ENCODE assay signal across 8 cellular contexts in genomic region chr14:75831455-75831854, GRCh38.
DNase-seq lines count a peak whose midpoint lies in the region; ATAC-seq and TF ChIP-seq lines count a peak whose summit lies in the region.

No MANE protein-coding gene starts in this region.

- H3K27me3 Mint-ChIP-seq in activated CD8-positive, alpha-beta memory T cell treated with anti-CD3 and anti-CD28 coated beads, Interleukin-2, amount 10 ng/mL, durations not matched to agents 7 days and 5 days = no peaks in the 10 kb centered on the region

- TF ChIP-seq CTCF in VCaP (conservative IDR thresholded peaks at IDR 0.05) = no peak

- no peaks in the 10 kb centered on the region for H3K9me3 ChIP-seq in duodenal mucosa (ENCODE audit: control insufficient read depth in 1 of 2, low read length in 2 of 2)

- CTCF ChIA-PET in activated CD8-positive, alpha-beta memory T cell treated with anti-CD3 and anti-CD28 coated beads, Interleukin-2, amount 10 ng/mL, durations not matched to agents 7 days and 5 days (lab: Charles Lee) = interaction anchor here (0.8 kb wide), 1 partner anchor 151 kb away, joined by 4 read pairs; no protein-coding TSS in a partner anchor

- ATAC-seq in activated CD8-positive, alpha-beta memory T cell treated with anti-CD3 and anti-CD28 coated beads, Interleukin-2, amount 10 ng/mL, durations not matched to agents 7 days and 5 days = peak; percentile 58
- ATAC-seq in GM19455 (IDR thresholded peaks at IDR 0.05; ENCODE audit: unreplicated experiment) = no peak

- peaks cover 20 to 24% of the 10 kb centered on the region in 2 donors for H3K4me1 ChIP-seq in duodenal mucosa (ENCODE audit: control insufficient read depth in 1 of 2, insufficient read depth in 2 of 2, low read length in 2 of 2)
- peaks cover 7% of the 10 kb centered on the region for H3K4me1 ChIP-seq in rectal smooth muscle tissue (ENCODE audit: control insufficient read depth, insufficient read depth, low read length)

- peak overlapping the region; percentile 38 for H3K27ac Mint-ChIP-seq in activated CD8-positive, alpha-beta memory T cell treated with anti-CD3 and anti-CD28 coated beads, Interleukin-2, amount 10 ng/mL, durations not matched to agents 7 days and 5 days

- H3K4me1 Mint-ChIP-seq in activated CD8-positive, alpha-beta memory T cell treated with anti-CD3 and anti-CD28 coated beads, Interleukin-2, amount 10 ng/mL, durations not matched to agents 7 days and 5 days = peaks cover 6% of the 10 kb centered on the region

- H3K9me3 Mint-ChIP-seq in activated CD8-positive, alpha-beta memory T cell treated with anti-CD3 and anti-CD28 coated beads, Interleukin-2, amount 10 ng/mL, durations not matched to agents 7 days and 5 days (ENCODE audit: low read depth) = no peaks in the 10 kb centered on the region

- H3K27me3 ChIP-seq in duodenal mucosa (ENCODE audit: control insufficient read depth in 1 of 2, insufficient read depth in 2 of 2, low read length in 2 of 2) = no peaks in the 10 kb centered on the region
- no peaks in the 10 kb centered on the region for H3K27me3 ChIP-seq in rectal smooth muscle tissue (ENCODE audit: control insufficient read depth, insufficient read depth, low read length)

- H3K9ac ChIP-seq in duodenal mucosa (ENCODE audit: low read depth in 1 of 2, low read length in 2 of 2) (peak overlapping the region in 1 of 2 donors; percentile 25), rectal smooth muscle tissue (ENCODE audit: low read length) (no peak overlapping the region)

- H3K36me3 ChIP-seq in duodenal mucosa (ENCODE audit: control insufficient read depth in 1 of 2, insufficient read depth in 2 of 2, low read length in 2 of 2) (no peaks in the 10 kb centered on the region), rectal smooth muscle tissue (ENCODE audit: control insufficient read depth, insufficient read depth, low read length) (peaks cover 2% of the 10 kb centered on the region)

- no peak overlapping the region for H3K4me3 Mint-ChIP-seq in activated CD8-positive, alpha-beta memory T cell treated with anti-CD3 and anti-CD28 coated beads, Interleukin-2, amount 10 ng/mL, durations not matched to agents 7 days and 5 days

- H3K36me3 Mint-ChIP-seq in activated CD8-positive, alpha-beta memory T cell treated with anti-CD3 and anti-CD28 coated beads, Interleukin-2, amount 10 ng/mL, durations not matched to agents 7 days and 5 days = peaks cover 11% of the 10 kb centered on the region

- peak overlapping the region; percentile 92 for H3K27ac ChIP-seq in VCaP
- H3K27ac ChIP-seq in duodenal mucosa (ENCODE audit: low read depth, low read length) = no peak overlapping the region
- H3K27ac ChIP-seq in rectal smooth muscle tissue (ENCODE audit: low read depth, low read length) = peak overlapping the region; percentile 0

- DNase-seq in activated CD8-positive, alpha-beta memory T cell treated with anti-CD3 and anti-CD28 coated beads, Interleukin-2, amount 10 ng/mL, durations not matched to agents 7 days and 5 days = peak; percentile 58
- no peak for DNase-seq in activated CD8-positive, alpha-beta memory T cell treated with anti-CD3 and anti-CD28 coated beads for 24 hours
- no peak for DNase-seq in NCI-H1694 treated with DMSO at 0.1 percent for 48 hours (lab: John Stamatoyannopoulos, UW)
- DNase-seq in SK-N-DZ (ENCODE audit: low spot score) = no peak

- H3K4me3 ChIP-seq in duodenal mucosa (ENCODE audit: low read depth in 1 of 2, low read length in 2 of 2) = peak overlapping the region; percentile 37 to 44
- H3K4me3 ChIP-seq in rectal smooth muscle tissue (ENCODE audit: low read length) = peak overlapping the region; percentile 34
